8 cellular contexts compared by ENCODE assay signal in genomic region chr14:64636208-64636979, GRCh38.
DNase-seq lines count a peak whose midpoint lies in the region; ATAC-seq and TF ChIP-seq lines count a peak whose summit lies in the region.

No MANE protein-coding gene starts in this region.

- no peak overlapping the region for H3K27ac Mint-ChIP-seq in activated CD4-positive, alpha-beta T cell treated with anti-CD3 and anti-CD28 coated beads for 36 hours
- peak overlapping the region; percentile 32 for H3K27ac Mint-ChIP-seq in chondrocyte (ENCODE audit: unreplicated experiment)

- TF ChIP-seq CTCF in chondrocyte (IDR thresholded peaks at IDR 0.05): peak; percentile 99

- DNase-seq in EH (ENCODE audit: low read depth) (peak; percentile 66), NCI-H460 (ENCODE audit: extremely low read depth, low read depth) (peak; percentile 56), chondrocyte (ENCODE audit: low spot score) (no peak), left lobe of liver (ENCODE audit: low spot score) (peak; percentile 78)
- DNase-seq in activated CD4-positive, alpha-beta T cell treated with anti-CD3 and anti-CD28 coated beads for 36 hours: peak; percentile 83
- peak; percentile 76 for DNase-seq in stimulated activated CD4-positive, alpha-beta T cell treated with anti-CD3 and anti-CD28 coated beads, Interleukin-4, amount 100 ng/mL, for 24 hours

- H3K4me1 Mint-ChIP-seq in activated CD4-positive, alpha-beta T cell treated with anti-CD3 and anti-CD28 coated beads for 36 hours: peaks cover 3% of the 10 kb centered on the region
- H3K4me1 Mint-ChIP-seq in chondrocyte (ENCODE audit: low read depth): peaks cover 31% of the 10 kb centered on the region

- H3K36me3 Mint-ChIP-seq in activated CD4-positive, alpha-beta T cell treated with anti-CD3 and anti-CD28 coated beads for 36 hours (ENCODE audit: low read depth): no peaks in the 10 kb centered on the region
- H3K36me3 Mint-ChIP-seq in chondrocyte (ENCODE audit: low read depth): no peaks in the 10 kb centered on the region

- peaks cover 3% of the 10 kb centered on the region for H3K27me3 Mint-ChIP-seq in activated CD4-positive, alpha-beta T cell treated with anti-CD3 and anti-CD28 coated beads for 36 hours
- H3K27me3 Mint-ChIP-seq in chondrocyte (ENCODE audit: low read depth): no peaks in the 10 kb centered on the region

- intact Hi-C loops in activated CD4-positive, alpha-beta T cell treated with anti-CD3 and anti-CD28 coated beads for 36 hours (cut with DNase I, micrococcal nuclease): loop anchor here (1.0 to 10.0 kb wide), 7 partner anchors 96 to 292 kb away; partner anchors contain the start of genes HSPA2 (in 2 of the 2) and AKAP5 (in 1 of the 2)

- no peak overlapping the region for H3K4me3 Mint-ChIP-seq in activated CD4-positive, alpha-beta T cell treated with anti-CD3 and anti-CD28 coated beads for 36 hours
- no peak overlapping the region for H3K4me3 Mint-ChIP-seq in chondrocyte (ENCODE audit: unreplicated experiment)

- POLR2A ChIA-PET in activated CD4-positive, alpha-beta T cell treated with anti-CD3 and anti-CD28 coated beads for 36 hours (lab: Charles Lee): interaction anchor here (0.6 to 1.3 kb wide), 2 partner anchors 96 to 152 kb away, joined by 3 to 5 read pairs; partner anchors contain the start of gene HSPA2

- no peaks in the 10 kb centered on the region for H3K9me3 Mint-ChIP-seq in activated CD4-positive, alpha-beta T cell treated with anti-CD3 and anti-CD28 coated beads for 36 hours (ENCODE audit: low read depth)
- H3K9me3 Mint-ChIP-seq in chondrocyte (ENCODE audit: low read depth): no peaks in the 10 kb centered on the region

- ATAC-seq in HG02759 (IDR thresholded peaks at IDR 0.05; ENCODE audit: unreplicated experiment) (peak; percentile 79), left lobe of liver (peak; percentile 86), GM18505 (IDR thresholded peaks at IDR 0.05; ENCODE audit: unreplicated experiment) (no peak)
- ATAC-seq in activated CD4-positive, alpha-beta T cell treated with anti-CD3 and anti-CD28 coated beads for 36 hours: peak; percentile 98

- no peak for TF ChIP-seq POLR2A in GM18505 (IDR thresholded peaks at IDR 0.05; ENCODE audit: borderline replicate concordance, extremely low read depth, insufficient read depth, insufficient read length)

- CTCF ChIA-PET in activated CD4-positive, alpha-beta T cell treated with anti-CD3 and anti-CD28 coated beads for 36 hours (lab: Charles Lee): interaction anchor here (0.6 to 4.9 kb wide), 47 partner anchors 8 to 352 kb away, joined by 3 to 35 read pairs (median 4); partner anchors contain the start of gene PLEKHG3
